Comparison of ENCODE assay signal across 8 cellular contexts in the genomic region with DNA sequence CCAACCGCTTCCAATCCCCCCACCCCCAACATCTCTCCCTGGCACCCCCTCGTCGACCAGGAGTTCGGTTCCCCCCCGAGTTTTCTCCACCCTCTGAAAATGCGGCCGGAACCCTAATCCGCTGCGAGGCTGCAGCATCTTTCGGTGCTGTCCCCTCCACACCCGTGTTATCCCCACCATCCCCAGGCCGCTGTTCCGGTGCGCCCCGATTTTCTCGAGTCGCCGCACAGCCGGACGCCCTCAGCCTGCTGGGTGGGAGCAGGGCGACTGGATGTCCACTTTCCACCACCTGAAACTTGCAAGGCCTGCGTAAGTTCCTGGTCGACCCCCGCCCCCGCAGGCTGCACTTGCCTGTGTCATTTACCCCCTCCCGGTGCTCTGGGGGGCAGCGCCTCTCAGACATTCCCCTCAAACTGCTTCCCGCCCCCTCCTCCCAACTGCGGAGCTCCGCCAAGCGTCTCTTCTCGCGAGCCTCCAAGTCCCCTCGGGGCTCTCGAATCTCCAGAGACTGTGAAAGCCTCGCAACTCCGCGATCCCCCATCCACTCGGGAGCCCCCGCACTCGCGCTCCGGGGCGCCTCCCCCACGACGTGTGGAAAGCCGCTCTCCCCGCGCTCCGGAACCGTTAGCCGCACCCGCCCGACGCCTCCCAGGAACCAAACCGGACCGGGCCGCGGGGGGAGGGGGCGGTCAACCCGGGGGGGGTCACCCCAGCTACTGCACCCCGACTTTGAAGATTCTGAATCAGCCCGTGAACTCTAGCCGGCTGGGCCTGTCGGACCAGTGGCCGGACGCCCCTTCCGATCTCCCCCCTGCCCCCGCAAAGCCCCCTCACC. TPM values are rescaled to one million over a fixed set of nuclear protein-coding genes. Genes with fewer than 3 reads are reported as not detected.
DNase-seq lines count a peak whose midpoint lies in the region; ATAC-seq and TF ChIP-seq lines count a peak whose summit lies in the region.

No MANE protein-coding gene starts in this region.

- H3K27me3 ChIP-seq in BLaER1 (no peaks in the 10 kb centered on the region), H9 (ENCODE audit: insufficient read depth, low read length) (peaks cover 28% of the 10 kb centered on the region), breast epithelium (peaks cover 0 to 11% of the 10 kb centered on the region in 2 donors)

- H4K20me1 ChIP-seq in BLaER1 = peaks cover 53% of the 10 kb centered on the region
- no peaks in the 10 kb centered on the region for H4K20me1 ChIP-seq in H9 (ENCODE audit: control insufficient read depth, insufficient read depth, insufficient read length)

- POLR2A ChIA-PET in RWPE1 (lab: Yijun Ruan, JAX; ENCODE audit: low non-redundant PET) = interaction anchor here (0.5 to 0.7 kb wide), 2 partner anchors 44 to 448 kb away, joined by 3 to 9 read pairs; no protein-coding TSS in a partner anchor

- H4K8ac ChIP-seq in H9 (replicated peaks; ENCODE audit: insufficient read length, low read depth, low read length) = no peak overlapping the region

- peaks cover 92% of the 10 kb centered on the region for H3K27me3 Mint-ChIP-seq in H9 (ENCODE audit: low read depth)

- DNase-seq in H9 = peak; percentile 74
- peak; percentile 70 for DNase-seq in RWPE1 (ENCODE audit: low spot score)
- no peak for DNase-seq in breast epithelium (ENCODE audit: low spot score in 2 of 2)
- DNase-seq in iris pigment epithelial cell (ENCODE audit: low read depth) = peak; percentile 80

- CTCF ChIA-PET in RWPE1 (lab: Yijun Ruan, JAX) = interaction anchor here (0.6 to 1.2 kb wide), 4 partner anchors 52 to 533 kb away, joined by 3 to 4 read pairs (median 4); no protein-coding TSS in a partner anchor

- H3K4me1 ChIP-seq in BLaER1 = peaks cover 78% of the 10 kb centered on the region
- peaks cover 2% of the 10 kb centered on the region; the same call in 1 of the 2 replicates for H3K4me1 ChIP-seq in H9 (ENCODE audit: insufficient read depth, low read length)
- H3K4me1 ChIP-seq in breast epithelium = peaks cover 0 to 8% of the 10 kb centered on the region in 2 donors

- ATAC-seq in GM18868 (IDR thresholded peaks at IDR 0.05; ENCODE audit: unreplicated experiment) (no peak), GM18907 (IDR thresholded peaks at IDR 0.05; ENCODE audit: unreplicated experiment) (no peak)

- no peaks in the 10 kb centered on the region for H3K79me1 ChIP-seq in H9 (ENCODE audit: insufficient read depth, low read depth, low read length, poor library complexity, severe bottlenecking)

- H3K9me3 Mint-ChIP-seq in H9 = peaks cover 0 to 4% of the 10 kb centered on the region in 2 experiments; a peak in 3 of 5 replicates

- H3K23me2 ChIP-seq in H9 (ENCODE audit: insufficient read length, low read depth, low read length, poor library complexity, severe bottlenecking) = peaks cover 13% of the 10 kb centered on the region

- H3K4me3 Mint-ChIP-seq in H9 = peak overlapping the region; percentile 76 to 91

- peaks cover 32 to 33% of the 10 kb centered on the region in 2 experiments for H3K4me1 Mint-ChIP-seq in H9

- no peak overlapping the region for H2BK120ac ChIP-seq in H9 (ENCODE audit: low read depth, low read length, poor library complexity, severe bottlenecking)

- peak overlapping the region; percentile 59 for H3K18ac ChIP-seq in H9 (ENCODE audit: insufficient read length, low read depth, low read length)

- no peak overlapping the region for H2BK15ac ChIP-seq in H9 (ENCODE audit: low read depth, low read length)

- H3K9me3 ChIP-seq in BLaER1 = no peaks in the 10 kb centered on the region
- no peaks in the 10 kb centered on the region for H3K9me3 ChIP-seq in H9 (ENCODE audit: control insufficient read depth, low read depth, low read length)
- H3K9me3 ChIP-seq in breast epithelium = no peaks in the 10 kb centered on the region

- H4K91ac ChIP-seq in H9 (ENCODE audit: insufficient read length, low read depth, low read length) = no peak overlapping the region

- H2BK5ac ChIP-seq in H9 (ENCODE audit: insufficient read length, low read length) = no peak overlapping the region

- peaks cover 0 to 3% (median 0%) of the 10 kb centered on the region in 3 experiments; a peak in 2 of 7 replicates for H3K36me3 Mint-ChIP-seq in H9 (ENCODE audit: insufficient read depth in 1 of 3, low read depth in 3 of 3)

- H2AFZ ChIP-seq in H9 (ENCODE audit: low read length) = no peak overlapping the region

- peaks cover 21% of the 10 kb centered on the region for H3K36me3 ChIP-seq in BLaER1
- H3K36me3 ChIP-seq in breast epithelium = no peaks in the 10 kb centered on the region

- intact Hi-C loops in breast epithelium (cut with DNase I; ENCODE audit: low total_unique reads) = no loop called here

- H4K5ac ChIP-seq in H9 (ENCODE audit: insufficient read length, low read depth, low read length) = no peak overlapping the region

- H3K79me2 ChIP-seq in H9 (ENCODE audit: insufficient read depth, low read length) = no peaks in the 10 kb centered on the region; the same call in 1 of the 2 replicates

- H3K27ac ChIP-seq in BLaER1 = peak overlapping the region; percentile 92
- H3K27ac ChIP-seq in H9 (ENCODE audit: insufficient read length, low read depth, low read length) = no peak overlapping the region
- H3K27ac ChIP-seq in RWPE1 = peak overlapping the region; percentile 82
- H3K27ac ChIP-seq in breast epithelium = peak overlapping the region; percentile 75 to 85
- peak overlapping the region; percentile 14 to 91 (median 69) for H3K27ac ChIP-seq in skin epidermis

- H3K14ac ChIP-seq in H9 (ENCODE audit: insufficient read depth, low read length) = 0 out of 2 replicates have a peak overlapping the region, but pooled peaks have one; percentile 55

- no peak for TF ChIP-seq POLR2A in breast epithelium (IDR thresholded peaks at IDR 0.05)

- H2BK20ac ChIP-seq in H9 (ENCODE audit: low read depth, low read length, poor library complexity, severe bottlenecking) = no peak overlapping the region

- peak overlapping the region; percentile 88 for H3K4me3 ChIP-seq in BLaER1
- peak overlapping the region; percentile 68 to 82 (median 80) for H3K4me3 ChIP-seq in breast epithelium
- H3K4me3 ChIP-seq in skin epidermis = peak overlapping the region; percentile 62 to 84 (median 72)

- no peak overlapping the region for H2BK12ac ChIP-seq in H9 (ENCODE audit: insufficient read length, low read depth, low read length)

- H3K4me2 ChIP-seq in BLaER1 (peak overlapping the region; percentile 88), H9 (ENCODE audit: insufficient read depth, insufficient read length, low read length) (peak overlapping the region; percentile 53)

- no peak overlapping the region for H2AK5ac ChIP-seq in H9 (ENCODE audit: insufficient read length, low read length)

- no peak overlapping the region for H3K4ac ChIP-seq in H9 (ENCODE audit: low read depth, low read length)

- H3K56ac ChIP-seq in H9 (ENCODE audit: insufficient read length, low read depth, low read length) = no peak overlapping the region

- TF ChIP-seq CTCF in H9 (conservative IDR thresholded peaks at IDR 0.05) = no peak
- no peak for TF ChIP-seq CTCF in RWPE1 (conservative IDR thresholded peaks at IDR 0.05; ENCODE audit: low read depth)
- TF ChIP-seq CTCF in breast epithelium (IDR thresholded peaks at IDR 0.05) = no peak

- H3K9ac ChIP-seq in BLaER1 (peak overlapping the region; percentile 89), H9 (ENCODE audit: extremely low read depth, insufficient read length, low read length) (peak overlapping the region; percentile 66)

- peak overlapping the region; percentile 81 to 99 (median 85); a peak in 4 of 7 replicates for H3K27ac Mint-ChIP-seq in H9

- no peak overlapping the region for H3T11ph ChIP-seq in H9 (ENCODE audit: low read length)

- WGBS in H9 (ENCODE audit: extremely low coverage, insufficient read length, low lambda C conversion rate) = no CpG with 5 or more reads among the region's 69 CpGs

- H3K23ac ChIP-seq in H9 (ENCODE audit: insufficient read length, low read depth, low read length) = no peak overlapping the region

RNA-seq across cellular contexts. Expression of a gene that starts 0.6 kb away (rescaled TPM):
- total RNA-seq in H9 (2021) (7.7 and 8.0 TPM in 2 replicates), breast epithelium (10 to 100 TPM in 2 of 3 donors, 1 to 10 TPM in 1; 9.1 to 19.0 (median 16.1) TPM)

Comparison
In these comparisons a context has a peak if more than half of its experiments do, and no peak if none do; other contexts are left out.
1. DNase-seq: peak in H9 (single experiment), RWPE1 (single experiment) and iris pigment epithelial cell (single experiment); none in breast epithelium (0 of 2).
2. Peak in every context shown above with its lines, with median percentiles within 50 percentile points of each other: H3K4me3 ChIP-seq.